18 cellular contexts compared by ENCODE assay signal in genomic region chr1:24904731-24905354, GRCh38. TPM values are rescaled to one million over a fixed set of nuclear protein-coding genes. Genes with fewer than 3 reads are reported as not detected.
DNase-seq lines count a peak whose midpoint lies in the region; ATAC-seq, FAIRE-seq and TF ChIP-seq lines count a peak whose summit lies in the region.
"Had no signal": no experiment of that assay in that cellular context is flagged by ENCODE, and none has a peak within 500 bp of the region (broad histone marks: within the 10 kb centered on the region; RNA-seq: fewer than 3 reads in every experiment).

No MANE protein-coding gene starts in this region.

- H3K4me3 Mint-ChIP-seq in activated naive CD8-positive, alpha-beta T cell treated with anti-CD3 and anti-CD28 coated beads for 36 hours, result no peak overlapping the region
- H3K4me3 Mint-ChIP-seq: activated T-helper 1 cell treated with anti-CD3 and anti-CD28 coated beads, Interleukin-12 subunit alpha, Interleukin-12 subunit beta, Interleukin-2, Interleukin-4 antibody, amounts not matched to agents 30 ng/mL and 10 ng/mL and 1 ng/mL, durations not matched to agents 14 hours and 24 hours and 36 hours had no signal

- no peak overlapping the region for H3K27ac ChIP-seq in upper lobe of right lung
- H3K27ac ChIP-seq: epithelial cell of prostate had no signal

- peak overlapping the region; percentile 51 for H3K27ac Mint-ChIP-seq in activated naive CD8-positive, alpha-beta T cell treated with anti-CD3 and anti-CD28 coated beads for 36 hours
- H3K27ac Mint-ChIP-seq: activated T-helper 1 cell treated with anti-CD3 and anti-CD28 coated beads, Interleukin-12 subunit alpha, Interleukin-12 subunit beta, Interleukin-2, Interleukin-4 antibody, amounts not matched to agents 30 ng/mL and 10 ng/mL and 1 ng/mL, durations not matched to agents 14 hours and 24 hours and 36 hours had no signal

- H3K36me3 ChIP-seq in upper lobe of right lung, result no peaks in the 10 kb centered on the region

- H3K27me3 Mint-ChIP-seq in activated naive CD8-positive, alpha-beta T cell treated with anti-CD3 and anti-CD28 coated beads for 36 hours, result no peaks in the 10 kb centered on the region

- DNase-seq in stimulated activated CD4-positive, alpha-beta T cell treated with anti-CD3 and anti-CD28 coated beads, Interleukin-1b, Interleukin-23, amount 100 ng/mL, for 48 hours, result peak; percentile 1
- DNase-seq in stimulated activated CD4-positive, alpha-beta T cell treated with anti-CD3 and anti-CD28 coated beads, Interleukin-2, amount 100 ng/mL, for 48 hours, result no peak
- no peak for DNase-seq in activated naive CD8-positive, alpha-beta T cell treated with anti-CD3 and anti-CD28 coated beads for 36 hours
- peak; percentile 81 for DNase-seq in mesenteric fat pad (ENCODE audit: low spot score)
- peak; percentile 53 for DNase-seq in upper lobe of right lung
- no peak for DNase-seq in NCI-H748 (lab: John Stamatoyannopoulos, UW; ENCODE audit: unreplicated experiment)
- no peak for DNase-seq in DMS53 treated with DMSO at 0.1 percent for 48 hours (lab: John Stamatoyannopoulos, UW; ENCODE audit: unreplicated experiment)
- no peak for DNase-seq in H54 (ENCODE audit: insufficient read length, low spot score)
- DNase-seq: Caco-2, cortex of kidney, NCI-H1694, NCI-H446 had no signal

- no peak overlapping the region for H3K4me3 ChIP-seq in upper lobe of right lung
- H3K4me3 ChIP-seq: GM12878 had no signal

- H3K36me3 Mint-ChIP-seq in activated naive CD8-positive, alpha-beta T cell treated with anti-CD3 and anti-CD28 coated beads for 36 hours, result peaks cover 45% of the 10 kb centered on the region

- no peak for TF ChIP-seq POLR2A in H54 (IDR thresholded peaks at IDR 0.05; ENCODE audit: low read depth, low read length)

- no peaks in the 10 kb centered on the region for H3K9me3 ChIP-seq in upper lobe of right lung
- H3K9me3 ChIP-seq: Caco-2 had no signal

- no peaks in the 10 kb centered on the region for H3K9me3 Mint-ChIP-seq in activated naive CD8-positive, alpha-beta T cell treated with anti-CD3 and anti-CD28 coated beads for 36 hours
- H3K9me3 Mint-ChIP-seq: activated T-helper 1 cell treated with anti-CD3 and anti-CD28 coated beads, Interleukin-12 subunit alpha, Interleukin-12 subunit beta, Interleukin-2, Interleukin-4 antibody, amounts not matched to agents 30 ng/mL and 10 ng/mL and 1 ng/mL, durations not matched to agents 14 hours and 24 hours and 36 hours had no signal

- no peak for ATAC-seq in upper lobe of right lung
- ATAC-seq: GM12878, HCT116, Right ventricle myocardium inferior had no signal

- intact Hi-C loops in upper lobe of right lung (cut with DNase I), result no loop called here

- TF ChIP-seq CTCF in upper lobe of right lung (IDR thresholded peaks at IDR 0.05), result no peak

- H3K27me3 ChIP-seq in upper lobe of right lung, result no peaks in the 10 kb centered on the region

- no peaks in the 10 kb centered on the region for H3K4me1 ChIP-seq in upper lobe of right lung
- H3K4me1 ChIP-seq: Caco-2 had no signal

- peaks cover 39% of the 10 kb centered on the region for H3K4me1 Mint-ChIP-seq in activated naive CD8-positive, alpha-beta T cell treated with anti-CD3 and anti-CD28 coated beads for 36 hours

- no peak for FAIRE-seq in H54 (lab: Jason Lieb, UNC)
- FAIRE-seq: astrocyte, GM12878 had no signal

RNA-seq across cellular contexts. Expression of gene RUNX3, which starts 25.2 kb away (rescaled TPM):
- total RNA-seq in activated naive CD8-positive, alpha-beta T cell treated with anti-CD3 and anti-CD28 coated beads for 36 hours, result 100 to 1,000 TPM; 144 TPM
- total RNA-seq in mesenteric fat pad (3.4 TPM), upper lobe of right lung (13.1 TPM)

Comparison
In these comparisons a context has a peak if more than half of its experiments do, and no peak if none do; other contexts are left out.
1. DNase-seq: peak in stimulated activated CD4-positive, alpha-beta T cell treated with anti-CD3 and anti-CD28 coated beads, Interleukin-1b, Interleukin-23, amount 100 ng/mL, for 48 hours (single experiment), mesenteric fat pad (single experiment) and upper lobe of right lung (single experiment); none in stimulated activated CD4-positive, alpha-beta T cell treated with anti-CD3 and anti-CD28 coated beads, Interleukin-2, amount 100 ng/mL, for 48 hours (0 of 2), activated naive CD8-positive, alpha-beta T cell treated with anti-CD3 and anti-CD28 coated beads for 36 hours (single experiment), NCI-H748 (single experiment), DMS53 treated with DMSO at 0.1 percent for 48 hours (single experiment) and H54 (single experiment).
2. RNA of gene RUNX3, which starts 25.2 kb away (total RNA-seq): 144 TPM in activated naive CD8-positive, alpha-beta T cell treated with anti-CD3 and anti-CD28 coated beads for 36 hours; 13.1 TPM in upper lobe of right lung (single experiment) and 3.4 TPM in mesenteric fat pad (single experiment); every median in the first group is over 10 times any median in the second.